Comparison of ENCODE assay signal across 1 cellular context in genomic region chr19:42301646-42302204, GRCh38.
TF ChIP-seq lines count a peak whose summit lies in the region.

Gene PRR19 (plus strand): TSS chr19:42302132. CDS start chr19:42309585, 7,453 bp downstream.

TF ChIP-seq in K562, 482 proteins besides CTCF, POLR2A, EP300 and RAD21 (continued from another document):
- no peak for TF ChIP-seq TFE3 (CRISPR knock-in tag; IDR thresholded peaks at IDR 0.05)
- TF ChIP-seq CXXC5 (CRISPR knock-in tag; IDR thresholded peaks at IDR 0.05): no peak; the same call in 1 of the 2 replicates
- TF ChIP-seq POLR2G (IDR thresholded peaks at IDR 0.05; ENCODE audit: low read depth, low read length): no peak
- TF ChIP-seq TCF3 (CRISPR knock-in tag; IDR thresholded peaks at IDR 0.05): peak; percentile 27; the same call in 1 of the 2 replicates
- no peak for TF ChIP-seq NCOA2 (IDR thresholded peaks at IDR 0.05; ENCODE audit: partially characterized antibody in 2 of 2)
- no peak for TF ChIP-seq L3MBTL2 (IDR thresholded peaks at IDR 0.05)
- TF ChIP-seq MECOM (CRISPR knock-in tag; IDR thresholded peaks at IDR 0.05): no peak
- no peak for TF ChIP-seq TCFL5 (CRISPR knock-in tag; conservative IDR thresholded peaks at IDR 0.05)
- peak in 1 of 3 experiments; percentile 30 for TF ChIP-seq YY1 (IDR thresholded peaks at IDR 0.05; ENCODE audit: borderline replicate concordance in 1 of 3, control insufficient read depth in 1 of 3, extremely low read depth in 1 of 3, insufficient read depth in 3 of 3, insufficient read length in 1 of 3, insufficient replicate concordance in 2 of 3, low read depth in 1 of 3, low read length in 2 of 3)
- no peak for TF ChIP-seq GABPB1 (CRISPR knock-in tag; IDR thresholded peaks at IDR 0.05)
- no peak for TF ChIP-seq JUND (IDR thresholded peaks at IDR 0.05; ENCODE audit: borderline replicate concordance, low read depth, low read length)
- TF ChIP-seq JUND (tag; IDR thresholded peaks at IDR 0.05; ENCODE audit: borderline replicate concordance, low read depth, low read length): 0 out of 3 replicates have a peak, but pooled peaks have one; percentile 20
- TF ChIP-seq ZNF354B (CRISPR knock-in tag; IDR thresholded peaks at IDR 0.05): no peak
- TF ChIP-seq KLF13 (tag; IDR thresholded peaks at IDR 0.05; ENCODE audit: borderline replicate concordance, low read depth): no peak
- no peak for TF ChIP-seq NFIX (CRISPR knock-in tag; IDR thresholded peaks at IDR 0.05; ENCODE audit: low read depth)
- no peak for TF ChIP-seq MLLT1 (IDR thresholded peaks at IDR 0.05)
- 0 out of 2 replicates have a peak, but pooled peaks have one; percentile 25 for TF ChIP-seq ETS1 (conservative IDR thresholded peaks at IDR 0.05; ENCODE audit: control insufficient read depth, low read depth, low read length)
- TF ChIP-seq MBD1 (CRISPR knock-in tag; IDR thresholded peaks at IDR 0.05): no peak
- no peak for TF ChIP-seq BCL6 (CRISPR knock-in tag; IDR thresholded peaks at IDR 0.05)
- TF ChIP-seq ZNF431 (CRISPR knock-in tag; IDR thresholded peaks at IDR 0.05): no peak
- TF ChIP-seq MCM7 (IDR thresholded peaks at IDR 0.05): no peak
- no peak for TF ChIP-seq TEAD2 (tag; IDR thresholded peaks at IDR 0.05)
- TF ChIP-seq HDAC1 (IDR thresholded peaks at IDR 0.05): no peak
- no peak for TF ChIP-seq PML (IDR thresholded peaks at IDR 0.05; ENCODE audit: low read length)
- TF ChIP-seq NR1H2 (CRISPR knock-in tag; IDR thresholded peaks at IDR 0.05): no peak
- TF ChIP-seq SMAD4 (CRISPR knock-in tag; conservative IDR thresholded peaks at IDR 0.05): no peak
- TF ChIP-seq PHF20 (IDR thresholded peaks at IDR 0.05; ENCODE audit: partially characterized antibody): no peak
- TF ChIP-seq ZNF57 (CRISPR knock-in tag; IDR thresholded peaks at IDR 0.05): no peak
- no peak for TF ChIP-seq BCOR (IDR thresholded peaks at IDR 0.05)
- TF ChIP-seq ZNF124 (CRISPR knock-in tag; IDR thresholded peaks at IDR 0.05): no peak
- TF ChIP-seq FOXK2 (conservative IDR thresholded peaks at IDR 0.05 in 1 of 2, IDR thresholded peaks at IDR 0.05 in 1 of 2; ENCODE audit: low read depth in 2 of 2): no peak
- TF ChIP-seq GATAD2A (IDR thresholded peaks at IDR 0.05): no peak
- TF ChIP-seq ZKSCAN1 (IDR thresholded peaks at IDR 0.05; ENCODE audit: low read depth, low read length): no peak
- TF ChIP-seq RB1 (IDR thresholded peaks at IDR 0.05; ENCODE audit: low read depth): peak; percentile 5; the same call in 1 of the 2 replicates
- no peak for TF ChIP-seq KAT2B (IDR thresholded peaks at IDR 0.05; ENCODE audit: low read depth, low read length)
- no peak for TF ChIP-seq SRSF3 (IDR thresholded peaks at IDR 0.05; ENCODE audit: insufficient read depth, low read length)
- no peak for TF ChIP-seq STAT5B (CRISPR knock-in tag; IDR thresholded peaks at IDR 0.05)
- no peak for TF ChIP-seq ARID2 (IDR thresholded peaks at IDR 0.05)
- no peak for TF ChIP-seq ZNF589 (CRISPR knock-in tag; IDR thresholded peaks at IDR 0.05; ENCODE audit: low read depth)
